8 cellular contexts compared by ENCODE assay signal in genomic region chr1:27154991-27155781, GRCh38. TPM values are rescaled to one million over a fixed set of nuclear protein-coding genes. Genes with fewer than 3 reads are reported as not detected.
DNase-seq lines count a peak whose midpoint lies in the region; ATAC-seq and TF ChIP-seq lines count a peak whose summit lies in the region.

TSS of gene SLC9A1 (minus strand) at chr1:27155125. CDS start at chr1:27154334, 791 bp downstream.

- peak within 1 kb of the TSS; percentile 67 for H3K27ac ChIP-seq in caudate nucleus (ENCODE audit: low read depth, low read length)

- TF ChIP-seq CTCF in WTC11 (IDR thresholded peaks at IDR 0.05) = no peak

- H3K4me3 Mint-ChIP-seq in WTC11 = peak within 1 kb of the TSS; percentile 92

- DNase-seq in ACHN = peak; percentile 89
- DNase-seq in NCI-H2227 treated with DMSO at 0.1 percent for 48 hours (lab: John Stamatoyannopoulos, UW) = peak; percentile 93
- peak; percentile 93 for DNase-seq in WTC11 (ENCODE audit: low spot score)
- DNase-seq in caudate nucleus (lab: John Stamatoyannopoulos, UW) = peak; percentile 26 to 96 (median 89)
- peak; percentile 93 for DNase-seq in inferior parietal cortex (ENCODE audit: extremely low spot score)
- DNase-seq in stimulated activated CD4-positive, alpha-beta T cell treated with anti-CD3 and anti-CD28 coated beads, Interleukin-12 subunit alpha, Interleukin-12 subunit beta, amount 100 ng/mL, for 24 hours (ENCODE audit: low read depth in 2 of 2) = peak; percentile 86 to 89

- ATAC-seq in GM18861 (IDR thresholded peaks at IDR 0.05; ENCODE audit: unreplicated experiment) = peak; percentile 71
- peak; percentile 69 for ATAC-seq in HG03103 (IDR thresholded peaks at IDR 0.05; ENCODE audit: low read depth, unreplicated experiment)
- ATAC-seq in WTC11 = peak; percentile 97

- peaks cover 26% of the 10 kb centered on the region for H3K4me1 Mint-ChIP-seq in WTC11

- H3K36me3 Mint-ChIP-seq in WTC11 = no peaks in the 10 kb centered on the region

- H3K9me3 Mint-ChIP-seq in WTC11 = no peaks in the 10 kb centered on the region

- no peaks in the 10 kb centered on the region for H3K27me3 Mint-ChIP-seq in WTC11 (ENCODE audit: low read depth)

- in situ Hi-C loops in ACHN (cut with HindIII; ENCODE audit: low pct_ligation_motif_present, low pct_unique_long_range_greater_than_20kb, low sequenced_read_pairs) = no loop called here

- H3K27ac Mint-ChIP-seq in WTC11 = peak within 1 kb of the TSS; percentile 78

- CTCF ChIA-PET in WTC11 (lab: Charles Lee) = interaction anchor here (0.5 to 2.4 kb wide), 34 partner anchors 8 to 792 kb away, joined by 3 to 18 read pairs (median 4); partner anchors contain the start of genes STX12 and WDTC1

- POLR2A ChIA-PET in WTC11 (lab: Charles Lee) = interaction anchor here (0.6 to 2.3 kb wide), 20 partner anchors 9 to 566 kb away, joined by 3 to 25 read pairs (median 4); partner anchors contain the start of genes KDF1, NUDC and WDTC1

TF ChIP-seq in WTC11, 78 proteins besides CTCF, POLR2A, EP300 and RAD21 (continues in another document):
- TF ChIP-seq FOXK1 (CRISPR knock-in tag; IDR thresholded peaks at IDR 0.05) (peak; percentile 37), KAT7 (CRISPR knock-in tag; IDR thresholded peaks at IDR 0.05; ENCODE audit: borderline replicate concordance) (0 out of 2 replicates have a peak, but pooled peaks have one; percentile 6), MYBL2 (CRISPR knock-in tag; IDR thresholded peaks at IDR 0.05) (peak; percentile 60; the same call in 1 of the 2 replicates), USF1 (CRISPR knock-in tag; IDR thresholded peaks at IDR 0.05) (peak; percentile 52; the same call in 1 of the 2 replicates), NR2C2 (CRISPR knock-in tag; IDR thresholded peaks at IDR 0.05) (no peak), RELA (CRISPR knock-in tag; IDR thresholded peaks at IDR 0.05; ENCODE audit: borderline replicate concordance) (peak; percentile 55; the same call in 1 of the 2 replicates), SMAD3 (CRISPR knock-in tag; IDR thresholded peaks at IDR 0.05; ENCODE audit: borderline replicate concordance) (0 out of 2 replicates have a peak, but pooled peaks have one; percentile 65), JUN (CRISPR knock-in tag; IDR thresholded peaks at IDR 0.05) (peak; percentile 74; the same call in 1 of the 2 replicates), FOXP1 (CRISPR knock-in tag; IDR thresholded peaks at IDR 0.05; ENCODE audit: borderline replicate concordance) (peak; percentile 91; the same call in 1 of the 2 replicates), PRRX2 (CRISPR knock-in tag; IDR thresholded peaks at IDR 0.05) (peak; percentile 75; the same call in 1 of the 2 replicates), ZNF423 (CRISPR knock-in tag; IDR thresholded peaks at IDR 0.05) (0 out of 2 replicates have a peak, but pooled peaks have one; percentile 9), ESRRA (CRISPR knock-in tag; IDR thresholded peaks at IDR 0.05; ENCODE audit: borderline replicate concordance) (0 out of 2 replicates have a peak, but pooled peaks have one; percentile 76), ELF4 (CRISPR knock-in tag; IDR thresholded peaks at IDR 0.05; ENCODE audit: low read depth) (0 out of 2 replicates have a peak, but pooled peaks have one; percentile 61), GABPB1 (CRISPR knock-in tag; IDR thresholded peaks at IDR 0.05) (peak; percentile 93), ETV6 (CRISPR knock-in tag; IDR thresholded peaks at IDR 0.05) (peak; percentile 95), NFE2L1 (CRISPR knock-in tag; IDR thresholded peaks at IDR 0.05) (no peak), ZNF671 (CRISPR knock-in tag; IDR thresholded peaks at IDR 0.05) (peak; percentile 80; the same call in 1 of the 2 replicates), MXD4 (CRISPR knock-in tag; IDR thresholded peaks at IDR 0.05; ENCODE audit: borderline replicate concordance) (no peak), TEAD1 (CRISPR knock-in tag; IDR thresholded peaks at IDR 0.05) (peak; percentile 91), ZNF232 (CRISPR knock-in tag; IDR thresholded peaks at IDR 0.05) (peak; percentile 85; the same call in 1 of the 2 replicates), NFATC4 (CRISPR knock-in tag; IDR thresholded peaks at IDR 0.05) (0 out of 2 replicates have a peak, but pooled peaks have one; percentile 62), ZNF263 (CRISPR knock-in tag; IDR thresholded peaks at IDR 0.05; ENCODE audit: low read depth) (0 out of 2 replicates have a peak, but pooled peaks have one; percentile 19), ZBTB43 (CRISPR knock-in tag; IDR thresholded peaks at IDR 0.05) (no peak), SP1 (CRISPR knock-in tag; conservative IDR thresholded peaks at IDR 0.05) (peak; percentile 79), ZNF416 (CRISPR knock-in tag; IDR thresholded peaks at IDR 0.05) (peak; percentile 96)
- TF ChIP-seq, protein P1, sequence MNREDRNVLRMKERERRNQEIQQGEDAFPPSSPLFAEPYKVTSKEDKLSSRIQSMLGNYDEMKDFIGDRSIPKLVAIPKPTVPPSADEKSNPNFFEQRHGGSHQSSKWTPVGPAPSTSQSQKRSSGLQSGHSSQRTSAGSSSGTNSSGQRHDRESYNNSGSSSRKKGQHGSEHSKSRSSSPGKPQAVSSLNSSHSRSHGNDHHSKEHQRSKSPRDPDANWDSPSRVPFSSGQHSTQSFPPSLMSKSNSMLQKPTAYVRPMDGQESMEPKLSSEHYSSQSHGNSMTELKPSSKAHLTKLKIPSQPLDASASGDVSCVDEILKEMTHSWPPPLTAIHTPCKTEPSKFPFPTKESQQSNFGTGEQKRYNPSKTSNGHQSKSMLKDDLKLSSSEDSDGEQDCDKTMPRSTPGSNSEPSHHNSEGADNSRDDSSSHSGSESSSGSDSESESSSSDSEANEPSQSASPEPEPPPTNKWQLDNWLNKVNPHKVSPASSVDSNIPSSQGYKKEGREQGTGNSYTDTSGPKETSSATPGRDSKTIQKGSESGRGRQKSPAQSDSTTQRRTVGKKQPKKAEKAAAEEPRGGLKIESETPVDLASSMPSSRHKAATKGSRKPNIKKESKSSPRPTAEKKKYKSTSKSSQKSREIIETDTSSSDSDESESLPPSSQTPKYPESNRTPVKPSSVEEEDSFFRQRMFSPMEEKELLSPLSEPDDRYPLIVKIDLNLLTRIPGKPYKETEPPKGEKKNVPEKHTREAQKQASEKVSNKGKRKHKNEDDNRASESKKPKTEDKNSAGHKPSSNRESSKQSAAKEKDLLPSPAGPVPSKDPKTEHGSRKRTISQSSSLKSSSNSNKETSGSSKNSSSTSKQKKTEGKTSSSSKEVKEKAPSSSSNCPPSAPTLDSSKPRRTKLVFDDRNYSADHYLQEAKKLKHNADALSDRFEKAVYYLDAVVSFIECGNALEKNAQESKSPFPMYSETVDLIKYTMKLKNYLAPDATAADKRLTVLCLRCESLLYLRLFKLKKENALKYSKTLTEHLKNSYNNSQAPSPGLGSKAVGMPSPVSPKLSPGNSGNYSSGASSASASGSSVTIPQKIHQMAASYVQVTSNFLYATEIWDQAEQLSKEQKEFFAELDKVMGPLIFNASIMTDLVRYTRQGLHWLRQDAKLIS (CRISPR knock-in tag; IDR thresholded peaks at IDR 0.05; ENCODE audit: borderline replicate concordance) = peak; percentile 62; the same call in 1 of the 2 replicates
- TF ChIP-seq, protein P2, sequence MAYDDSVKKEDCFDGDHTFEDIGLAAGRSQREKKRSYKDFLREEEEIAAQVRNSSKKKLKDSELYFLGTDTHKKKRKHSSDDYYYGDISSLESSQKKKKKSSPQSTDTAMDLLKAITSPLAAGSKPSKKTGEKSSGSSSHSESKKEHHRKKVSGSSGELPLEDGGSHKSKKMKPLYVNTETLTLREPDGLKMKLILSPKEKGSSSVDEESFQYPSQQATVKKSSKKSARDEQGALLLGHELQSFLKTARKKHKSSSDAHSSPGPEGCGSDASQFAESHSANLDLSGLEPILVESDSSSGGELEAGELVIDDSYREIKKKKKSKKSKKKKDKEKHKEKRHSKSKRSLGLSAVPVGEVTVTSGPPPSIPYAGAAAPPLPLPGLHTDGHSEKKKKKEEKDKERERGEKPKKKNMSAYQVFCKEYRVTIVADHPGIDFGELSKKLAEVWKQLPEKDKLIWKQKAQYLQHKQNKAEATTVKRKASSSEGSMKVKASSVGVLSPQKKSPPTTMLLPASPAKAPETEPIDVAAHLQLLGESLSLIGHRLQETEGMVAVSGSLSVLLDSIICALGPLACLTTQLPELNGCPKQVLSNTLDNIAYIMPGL (CRISPR knock-in tag; IDR thresholded peaks at IDR 0.05) = peak; percentile 79
- TF ChIP-seq, protein P3, sequence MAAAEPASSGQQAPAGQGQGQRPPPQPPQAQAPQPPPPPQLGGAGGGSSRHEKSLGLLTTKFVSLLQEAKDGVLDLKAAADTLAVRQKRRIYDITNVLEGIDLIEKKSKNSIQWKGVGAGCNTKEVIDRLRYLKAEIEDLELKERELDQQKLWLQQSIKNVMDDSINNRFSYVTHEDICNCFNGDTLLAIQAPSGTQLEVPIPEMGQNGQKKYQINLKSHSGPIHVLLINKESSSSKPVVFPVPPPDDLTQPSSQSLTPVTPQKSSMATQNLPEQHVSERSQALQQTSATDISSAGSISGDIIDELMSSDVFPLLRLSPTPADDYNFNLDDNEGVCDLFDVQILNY (CRISPR knock-in tag; IDR thresholded peaks at IDR 0.05) = 0 out of 2 replicates have a peak, but pooled peaks have one; percentile 67

RNA-seq across cellular contexts. Expression of gene SLC9A1, which starts in this region (rescaled TPM):
- total RNA-seq in WTC11 (2021) = 22.0 to 25.1 TPM (median 22.5 TPM) in 3 replicates

Comparison
In these comparisons a context has a peak if more than half of its experiments do, and no peak if none do; other contexts are left out.
1. Peak in every context shown above with its lines: DNase-seq, ATAC-seq and H3K27ac ChIP-seq.